8 cellular contexts compared by ENCODE assay signal in the genomic region with DNA sequence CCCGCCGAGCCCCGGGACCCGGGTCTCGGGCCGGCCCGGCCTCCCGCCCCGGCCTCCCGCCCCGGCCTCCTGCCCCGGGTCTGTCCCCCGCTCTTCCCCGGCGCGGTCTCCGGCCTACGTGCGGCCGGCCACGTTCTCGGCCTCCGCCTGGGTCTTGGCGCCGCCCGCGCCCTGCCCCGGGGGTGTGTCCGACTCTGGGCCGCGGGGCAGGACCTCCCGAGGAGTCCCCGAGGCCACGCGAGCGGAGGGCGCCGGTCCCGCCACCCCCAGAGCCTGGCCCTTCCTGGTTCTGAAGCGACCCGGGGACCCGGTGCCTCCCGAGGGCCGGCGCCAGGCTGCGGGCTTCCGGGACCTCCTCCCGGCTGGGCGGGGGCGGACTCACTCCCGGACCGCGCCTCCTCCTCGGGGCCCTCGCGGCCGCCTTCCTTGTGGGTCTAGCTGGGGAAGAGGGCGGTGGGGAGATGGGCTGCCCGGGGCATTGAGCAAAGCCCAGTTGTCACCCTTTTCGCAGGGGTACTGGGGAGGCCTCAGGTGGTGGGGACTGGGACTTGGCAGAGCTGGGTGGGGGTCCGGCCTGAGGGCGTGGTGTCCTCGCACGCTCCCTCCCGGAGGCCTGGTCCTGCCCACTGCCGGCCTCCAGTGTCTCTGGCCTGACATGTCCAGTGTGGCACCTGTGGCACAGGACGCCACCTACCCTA. TPM values are rescaled to one million over a fixed set of nuclear protein-coding genes. Genes with fewer than 3 reads are reported as not detected.
DNase-seq lines count a peak whose midpoint lies in the region; ATAC-seq, FAIRE-seq and TF ChIP-seq lines count a peak whose summit lies in the region.

No MANE protein-coding gene starts in this region.

- no peak for FAIRE-seq in A549 (lab: Jason Lieb, UNC)

- peaks cover 20% of the 10 kb centered on the region for H3F3A ChIP-seq in neural progenitor cell (ENCODE audit: low read depth)

- no peak overlapping the region for H3K27ac Mint-ChIP-seq in neural progenitor cell

- TF ChIP-seq EP300 in A549 (IDR thresholded peaks at IDR 0.05) = no peak

- no CpG with 5 or more reads among the region's 67 CpGs for WGBS in A549 (ENCODE audit: missing lambda C conversion rate)
- WGBS in thyroid gland, 2 donors = 4% methylated on average over 7 to 10 of the region's 67 CpGs

- peaks cover 2% of the 10 kb centered on the region for H3K27me3 Mint-ChIP-seq in neural progenitor cell (ENCODE audit: insufficient read depth, low read depth)

- ATAC-seq in A549 = peak; percentile 51 to 69
- peak; percentile 38 for ATAC-seq in GM18867 (IDR thresholded peaks at IDR 0.05; ENCODE audit: unreplicated experiment)
- peak; percentile 28 for ATAC-seq in HG03354 (IDR thresholded peaks at IDR 0.05; ENCODE audit: poor library complexity, severe bottlenecking, unreplicated experiment)
- ATAC-seq in foreskin keratinocyte = peak; percentile 46

- H3K4me3 ChIP-seq in A549 = peak overlapping the region; percentile 98
- peak overlapping the region; percentile 89 for H3K4me3 ChIP-seq in neural progenitor cell
- peak overlapping the region; percentile 10 to 94 (median 79) for H3K4me3 ChIP-seq in thyroid gland (replicated peaks in 1 of 3)

- TF ChIP-seq POLR2A in A549 (IDR thresholded peaks at IDR 0.05; ENCODE audit: low read length) (no peak), thyroid gland (IDR thresholded peaks at IDR 0.05) (peak; percentile 13 to 48)

- peak overlapping the region; percentile 93 to 99 for H3K27ac ChIP-seq in A549
- peak overlapping the region; percentile 52 for H3K27ac ChIP-seq in foreskin keratinocyte
- no peak overlapping the region for H3K27ac ChIP-seq in neural progenitor cell
- H3K27ac ChIP-seq in thyroid gland = peak overlapping the region; percentile 53 to 91 (median 79)

- POLR2A ChIA-PET in A549 (lab: Yijun Ruan, JAX) = no interaction called here

- TF ChIP-seq RAD21 in A549 (conservative IDR thresholded peaks at IDR 0.05 in 1 of 2, IDR thresholded peaks at IDR 0.05 in 1 of 2) = no peak

- peaks cover 50% of the 10 kb centered on the region for H4K20me1 ChIP-seq in neural progenitor cell (ENCODE audit: low read depth)

- no peaks in the 10 kb centered on the region for H3K36me3 Mint-ChIP-seq in neural progenitor cell

- TF ChIP-seq CTCF in A549 (IDR thresholded peaks at IDR 0.05) (no peak), foreskin keratinocyte (conservative IDR thresholded peaks at IDR 0.05) (no peak), neural progenitor cell (IDR thresholded peaks at IDR 0.05) (no peak), thyroid gland (IDR thresholded peaks at IDR 0.05) (no peak)

- H3K9me3 Mint-ChIP-seq in neural progenitor cell = no peaks in the 10 kb centered on the region

- peak overlapping the region; percentile 72 for H2AFZ ChIP-seq in neural progenitor cell (replicated peaks)

- H3K9me3 ChIP-seq in A549 (no peaks in the 10 kb centered on the region), neural progenitor cell (ENCODE audit: low read depth) (no peaks in the 10 kb centered on the region), thyroid gland (no peaks in the 10 kb centered on the region)

- H3K9ac ChIP-seq in neural progenitor cell = no peak overlapping the region

- H3K4me1 Mint-ChIP-seq in neural progenitor cell = peaks cover 36% of the 10 kb centered on the region

- H3K36me3 ChIP-seq in neural progenitor cell (no peaks in the 10 kb centered on the region), thyroid gland (no peaks in the 10 kb centered on the region)

- H3K79me2 ChIP-seq in neural progenitor cell (ENCODE audit: low read depth) = peaks cover 16% of the 10 kb centered on the region

- CTCF ChIA-PET in A549 (lab: Yijun Ruan, JAX) = interaction anchor here (0.5 to 1.9 kb wide), 4 partner anchors 10 to 497 kb away, joined by 3 to 6 read pairs (median 3); no protein-coding TSS in a partner anchor

- H3K4me1 ChIP-seq in A549 = peaks cover 14% of the 10 kb centered on the region; the same call in 2 of the 3 replicates
- no peaks in the 10 kb centered on the region for H3K4me1 ChIP-seq in foreskin keratinocyte
- H3K4me1 ChIP-seq in neural progenitor cell = peaks cover 26% of the 10 kb centered on the region
- H3K4me1 ChIP-seq in thyroid gland = peaks cover 7 to 51% of the 10 kb centered on the region in 2 donors

- peak overlapping the region; percentile 87 for H3K4me3 Mint-ChIP-seq in neural progenitor cell

- H3K4me2 ChIP-seq in A549 (peak overlapping the region; percentile 73), neural progenitor cell (peak overlapping the region; percentile 86)

- intact Hi-C loops in thyroid gland (cut with DNase I) = no loop called here

- DNase-seq in A549 (ENCODE audit: low read depth in 1 of 2, low spot score in 1 of 2) = peak; percentile 42 to 50
- peak; percentile 68 for DNase-seq in RPMI7951 (ENCODE audit: low read depth)
- DNase-seq in activated gamma-delta T cell treated with Interleukin-2 at 50 U/mL for 16 hours = peak; percentile 55
- DNase-seq in foreskin keratinocyte = peak in 1 of 2 donors; percentile 22
- peak; percentile 60 for DNase-seq in neural progenitor cell (ENCODE audit: low spot score)
- peak; percentile 78 for DNase-seq in thyroid gland

- H3K27me3 ChIP-seq in foreskin keratinocyte = peaks cover 9% of the 10 kb centered on the region
- peaks cover 22% of the 10 kb centered on the region for H3K27me3 ChIP-seq in neural progenitor cell
- no peaks in the 10 kb centered on the region for H3K27me3 ChIP-seq in thyroid gland

TF ChIP-seq in A549, 52 proteins besides CTCF, POLR2A, EP300 and RAD21 (continues in another document):
- peak in 1 of 2 experiments; percentile 9; a peak in 1 of 5 replicates for TF ChIP-seq JUN (IDR thresholded peaks at IDR 0.05)

RNA-seq across cellular contexts. Expression of gene PFKL, which starts 0.6 kb away (rescaled TPM):
- polyA plus RNA-seq in A549 (2011; rRNA removed) (21.6 and 23.2 TPM in 2 replicates), A549 (2017; fragmentation: RNase III; extraction: RNeasy Plus Mini Kit Qiagen cat#74134 plus additional on column Dnase treatment) (33.3 to 42.4 TPM (median 38.7 TPM) in 3 replicates), foreskin keratinocyte (91.0 and 98.3 TPM in 2 replicates)
- 46.8 and 60.5 TPM in 2 replicates for polyA plus RNA-seq in A549 (2012; cell fraction: cytosol; rRNA removed)
- polyA plus RNA-seq in A549 (2012; cell fraction: nucleus; rRNA removed) = 138 and 168 TPM in 2 replicates
- 29.7 and 37.4 TPM in 2 replicates for polyA minus RNA-seq in A549 (2011; rRNA and poly(A)+ RNA removed)
- total RNA-seq in RPMI7951 (2014; rRNA removed; shearing (Covaris generic)) = 97.3 and 116 TPM in 2 replicates
- total RNA-seq in foreskin keratinocyte (93.8 and 104 TPM in 2 replicates), neural progenitor cell (ENCODE audit: low replicate concordance) (48.7 and 126 TPM in 2 replicates), thyroid gland (100 to 1,000 TPM in 2 of 4 donors, 10 to 100 TPM in 2; 68.5 to 103 (median 96.8) TPM)

RNA-seq across cellular contexts. Expression of gene AIRE, which starts 14.7 kb away (rescaled TPM):
- not detected in 2 replicates for polyA plus RNA-seq in A549 (2011; rRNA removed)
- polyA plus RNA-seq in A549 (2012; cell fraction: cytosol; rRNA removed) = not detected in 2 replicates
- polyA plus RNA-seq in A549 (2012; cell fraction: nucleus; rRNA removed) = not detected in 2 replicates
- not detected in 3 replicates for polyA plus RNA-seq in A549 (2017; fragmentation: RNase III; extraction: RNeasy Plus Mini Kit Qiagen cat#74134 plus additional on column Dnase treatment)
- not detected in 2 replicates for polyA minus RNA-seq in A549 (2011; rRNA and poly(A)+ RNA removed)
- 0.10 TPM in 1 of 2 replicates, not detected in the other for total RNA-seq in RPMI7951 (2014; rRNA removed; shearing (Covaris generic))
- not detected in 2 replicates for total RNA-seq in foreskin keratinocyte
- not detected in 2 replicates for polyA plus RNA-seq in foreskin keratinocyte
- not detected in 2 replicates for total RNA-seq in neural progenitor cell (ENCODE audit: low replicate concordance)
- under 1 TPM in 1 of 4 donors, not detected in 3; 0.13 TPM for total RNA-seq in thyroid gland

RNA-seq across cellular contexts. Expression of gene DNMT3L, which starts 38.7 kb away (rescaled TPM):
- not detected in 2 replicates for polyA plus RNA-seq in A549 (2011; rRNA removed)
- not detected in 2 replicates for polyA plus RNA-seq in A549 (2012; cell fraction: cytosol; rRNA removed)
- 0.04 TPM in 1 of 2 replicates, not detected in the other for polyA plus RNA-seq in A549 (2012; cell fraction: nucleus; rRNA removed)
- 0.09 TPM in 1 of 3 replicates, not detected in the others for polyA plus RNA-seq in A549 (2017; fragmentation: RNase III; extraction: RNeasy Plus Mini Kit Qiagen cat#74134 plus additional on column Dnase treatment)
- polyA minus RNA-seq in A549 (2011; rRNA and poly(A)+ RNA removed) = not detected in 2 replicates
- total RNA-seq in RPMI7951 (2014; rRNA removed; shearing (Covaris generic)) = 0.12 and 0.49 TPM in 2 replicates
- total RNA-seq in foreskin keratinocyte = not detected in 2 replicates
- not detected in 2 replicates for polyA plus RNA-seq in foreskin keratinocyte
- not detected in 2 replicates for total RNA-seq in neural progenitor cell (ENCODE audit: low replicate concordance)
- total RNA-seq in thyroid gland = not detected

RNA-seq across cellular contexts. Expression of gene CFAP410, which starts 38.8 kb away (rescaled TPM):
- polyA plus RNA-seq in A549 (2011; rRNA removed) (3.2 and 3.4 TPM in 2 replicates), A549 (2017; fragmentation: RNase III; extraction: RNeasy Plus Mini Kit Qiagen cat#74134 plus additional on column Dnase treatment) (5.8 to 8.1 TPM (median 7.1 TPM) in 3 replicates), foreskin keratinocyte (9.3 and 11.5 TPM in 2 replicates)
- polyA plus RNA-seq in A549 (2012; cell fraction: cytosol; rRNA removed) = 7.5 and 10.7 TPM in 2 replicates
- polyA plus RNA-seq in A549 (2012; cell fraction: nucleus; rRNA removed) = 38.4 and 40.3 TPM in 2 replicates
- 1.2 and 1.3 TPM in 2 replicates for polyA minus RNA-seq in A549 (2011; rRNA and poly(A)+ RNA removed)
- 5.9 and 9.8 TPM in 2 replicates for total RNA-seq in RPMI7951 (2014; rRNA removed; shearing (Covaris generic))
- total RNA-seq in foreskin keratinocyte (6.6 and 8.1 TPM in 2 replicates), neural progenitor cell (ENCODE audit: low replicate concordance) (7.5 and 17.9 TPM in 2 replicates), thyroid gland (10 to 100 TPM; 55.2 to 93.4 (median 64.1) TPM)

RNA-seq across cellular contexts. Expression of gene TRPM2, which starts 53.0 kb away (rescaled TPM):
- polyA plus RNA-seq in A549 (2011; rRNA removed) (2.9 and 3.2 TPM in 2 replicates), A549 (2017; fragmentation: RNase III; extraction: RNeasy Plus Mini Kit Qiagen cat#74134 plus additional on column Dnase treatment) (5.1 to 7.2 TPM (median 5.5 TPM) in 3 replicates), foreskin keratinocyte (1.5 and 3.4 TPM in 2 replicates)
- 6.3 and 6.7 TPM in 2 replicates for polyA plus RNA-seq in A549 (2012; cell fraction: cytosol; rRNA removed)
- polyA plus RNA-seq in A549 (2012; cell fraction: nucleus; rRNA removed) = 5.8 and 6.5 TPM in 2 replicates
- 1.1 and 1.4 TPM in 2 replicates for polyA minus RNA-seq in A549 (2011; rRNA and poly(A)+ RNA removed)
- total RNA-seq in RPMI7951 (2014; rRNA removed; shearing (Covaris generic)) = 6.7 and 10.4 TPM in 2 replicates
- total RNA-seq in foreskin keratinocyte (1.1 and 2.5 TPM in 2 replicates), neural progenitor cell (ENCODE audit: low replicate concordance) (0.28 TPM in 1 of 2 replicates, not detected in the other), thyroid gland (1 to 10 TPM in 1 of 4 donors, under 1 TPM in 3; 0.67 to 2.6 (median 0.88) TPM)
